In genomic region chr16:53752566-53752965, GRCh38 we compare ENCODE assay signal across 14 cellular contexts. TPM values are rescaled to one million over a fixed set of nuclear protein-coding genes. Genes with fewer than 3 reads are reported as not detected.
DNase-seq lines count a peak whose midpoint lies in the region; ATAC-seq and TF ChIP-seq lines count a peak whose summit lies in the region.
"Had no signal": no experiment of that assay in that cellular context is flagged by ENCODE, and none has a peak within 500 bp of the region (broad histone marks: within the 10 kb centered on the region; RNA-seq: fewer than 3 reads in every experiment).

No MANE protein-coding gene starts in this region.

- no peaks in the 10 kb centered on the region for H3K9me2 ChIP-seq in Karpas-422 (replicated peaks; ENCODE audit: insufficient read depth, low read length)

- peaks cover 98% of the 10 kb centered on the region for H3K79me2 ChIP-seq in Karpas-422 (ENCODE audit: low read length)

- peaks cover 3% of the 10 kb centered on the region; the same call in 1 of the 2 replicates for H3K36me3 ChIP-seq in Karpas-422 (ENCODE audit: insufficient read depth, low read length)
- H3K36me3 ChIP-seq in Panc1 (ENCODE audit: control insufficient read depth, insufficient read depth, low read length), result no peaks in the 10 kb centered on the region

- ATAC-seq in Panc1, result peak; percentile 74
- no peak for ATAC-seq in GM21737 (IDR thresholded peaks at IDR 0.05; ENCODE audit: unreplicated experiment)
- no peak for ATAC-seq in HG02759 (IDR thresholded peaks at IDR 0.05; ENCODE audit: unreplicated experiment)
- ATAC-seq: GM23338 had no signal

- TF ChIP-seq CTCF in 22Rv1 (IDR thresholded peaks at IDR 0.05), result no peak
- TF ChIP-seq CTCF in Panc1 (IDR thresholded peaks at IDR 0.05), result no peak
- TF ChIP-seq CTCF in VCaP (conservative IDR thresholded peaks at IDR 0.05), result no peak

- no peak overlapping the region for H2AFZ ChIP-seq in Karpas-422 (ENCODE audit: low read length)
- H2AFZ ChIP-seq: GM23338 had no signal

- H3K9ac ChIP-seq in Karpas-422 (ENCODE audit: low read length), result peak overlapping the region; percentile 6; the same call in 1 of the 2 replicates

- no peak overlapping the region for H3K4me3 ChIP-seq in Karpas-422 (ENCODE audit: low read length)
- no peak overlapping the region for H3K4me3 ChIP-seq in Panc1 (ENCODE audit: low read depth in 2 of 2, low read length in 2 of 2)
- H3K4me3 ChIP-seq: GM23338 had no signal

- H3K4me2 ChIP-seq in Karpas-422 (ENCODE audit: low read depth, low read length, poor library complexity, severe bottlenecking), result peak overlapping the region; percentile 47
- H3K4me2 ChIP-seq: GM23338 had no signal

- CTCF ChIA-PET in Panc1 (lab: Charles Lee), result no interaction called here

- H3K27ac ChIP-seq in 22Rv1, result peak overlapping the region; percentile 94
- peak overlapping the region; percentile 70 for H3K27ac ChIP-seq in Karpas-422 (ENCODE audit: low read length)
- H3K27ac ChIP-seq in Panc1 (ENCODE audit: low read length), result peak overlapping the region; percentile 71; the same call in 1 of the 2 replicates
- H3K27ac ChIP-seq in VCaP, result peak overlapping the region; percentile 97; the same call in 1 of the 2 replicates
- H3K27ac ChIP-seq: C4-2B, HL-60 had no signal

- H3K9me3 ChIP-seq in Karpas-422 (ENCODE audit: low read length) (peaks cover 4% of the 10 kb centered on the region; the same call in 1 of the 2 replicates), Panc1 (ENCODE audit: control insufficient read depth, insufficient read depth, low read depth, low read length) (no peaks in the 10 kb centered on the region)

- peaks cover 70% of the 10 kb centered on the region for H3K4me1 ChIP-seq in Karpas-422 (ENCODE audit: low read length)
- H3K4me1 ChIP-seq in Panc1 (ENCODE audit: control insufficient read depth, insufficient read depth, low read length), result peaks cover 34% of the 10 kb centered on the region

- BruUV-seq in Panc1 (replicated peaks; lab: Mats Ljungman, UMichigan), result no TSS peak

- H3K27me3 ChIP-seq in Karpas-422 (ENCODE audit: low read length) (no peaks in the 10 kb centered on the region), Panc1 (ENCODE audit: control insufficient read depth, insufficient read depth, low read length) (no peaks in the 10 kb centered on the region)

- in situ Hi-C loops in Panc1 (cut with HindIII; ENCODE audit: low pct_unique_long_range_greater_than_20kb, low sequenced_read_pairs), result no loop called here

- no peaks in the 10 kb centered on the region for H4K20me1 ChIP-seq in Karpas-422 (ENCODE audit: insufficient read depth, low read depth, low read length)

- DNase-seq in Karpas-422, result no peak
- DNase-seq in Panc1 (ENCODE audit: low read depth, low spot score), result no peak
- no peak for DNase-seq in NCI-H1436 treated with DMSO at 0.1 percent for 48 hours (lab: John Stamatoyannopoulos, UW)
- no peak for DNase-seq in NCI-H526 treated with DMSO at 0.1 percent for 48 hours (lab: John Stamatoyannopoulos, UW)
- DNase-seq: Caco-2; CD4-positive, alpha-beta T cell; HCEC 1CT had no signal

- POLR2A ChIA-PET in Panc1 (lab: Charles Lee), result no interaction called here

- intact Hi-C loops in Panc1 (cut with micrococcal nuclease; ENCODE audit: unreplicated experiment), result no loop called here

RNA-seq across cellular contexts. Expression of gene FTO, which starts 48.6 kb away (rescaled TPM):
- total RNA-seq in Karpas-422 (2014; rRNA removed; shearing (Covaris generic); ENCODE audit: low replicate concordance), result 101 and 125 TPM in 2 replicates
- total RNA-seq in Panc1 (2021; ENCODE audit: unreplicated experiment), result 38.2 TPM
- 19.2 TPM for polyA plus RNA-seq in Panc1 (2012; ENCODE audit: insufficient read length)

RNA-seq across cellular contexts. Expression of gene RPGRIP1L, which starts 48.9 kb away (rescaled TPM):
- 19.1 and 25.1 TPM in 2 replicates for total RNA-seq in Karpas-422 (2014; rRNA removed; shearing (Covaris generic); ENCODE audit: low replicate concordance)
- 12.7 TPM for total RNA-seq in Panc1 (2021; ENCODE audit: unreplicated experiment)
- polyA plus RNA-seq in Panc1 (2012; ENCODE audit: insufficient read length), result 7.1 TPM
